Comparison of ENCODE assay signal across 8 cellular contexts in the genomic region with DNA sequence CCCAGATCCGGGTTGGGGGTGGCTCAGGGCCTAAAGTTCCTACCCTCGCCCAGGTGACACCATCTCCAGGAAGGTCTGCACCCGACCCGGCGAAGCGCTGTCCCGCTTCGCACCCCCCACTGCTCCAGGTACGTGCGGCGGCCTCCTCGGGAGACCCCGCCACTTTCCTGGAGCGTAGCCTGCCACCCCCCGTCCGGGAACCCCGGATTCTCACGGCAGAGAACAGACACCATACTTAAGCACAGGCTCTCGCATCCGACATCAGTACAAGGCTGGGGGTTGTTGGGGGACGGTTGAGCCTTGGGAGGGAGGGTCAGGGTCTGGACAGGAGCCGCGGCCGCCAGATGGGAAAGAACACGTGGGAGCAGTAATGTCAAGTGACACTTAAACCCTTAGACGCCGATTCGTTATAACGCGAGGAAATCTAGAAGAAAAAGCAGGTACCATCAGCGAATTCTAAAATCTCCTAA. TPM values are rescaled to one million over a fixed set of nuclear protein-coding genes. Genes with fewer than 3 reads are reported as not detected.
DNase-seq lines count a peak whose midpoint lies in the region; ATAC-seq and TF ChIP-seq lines count a peak whose summit lies in the region.

No MANE protein-coding gene starts in this region.

- peaks cover 7% of the 10 kb centered on the region for H3K4me1 Mint-ChIP-seq in GM23338

- peak overlapping the region; percentile 96 for H3K27ac ChIP-seq in DOHH2 (ENCODE audit: low read depth, low read length)
- peak overlapping the region; percentile 88 for H3K27ac ChIP-seq in GM23338 (ENCODE audit: low read depth)

- H3K9me3 ChIP-seq in DOHH2 (ENCODE audit: control insufficient read depth, insufficient read depth, low read length) (no peaks in the 10 kb centered on the region), adipocyte (ENCODE audit: control insufficient read depth, low read length) (no peaks in the 10 kb centered on the region)

- H4K20me1 ChIP-seq in DOHH2 (ENCODE audit: control insufficient read depth, insufficient read depth, low read depth, low read length), result no peaks in the 10 kb centered on the region
- peaks cover 5% of the 10 kb centered on the region; the same call in 1 of the 2 replicates for H4K20me1 ChIP-seq in GM23338 (replicated peaks; ENCODE audit: insufficient read depth)

- H3K27me3 ChIP-seq in DOHH2 (ENCODE audit: control insufficient read depth, low read length), result no peaks in the 10 kb centered on the region
- no peaks in the 10 kb centered on the region for H3K27me3 ChIP-seq in GM23338 (ENCODE audit: insufficient read depth)
- no peaks in the 10 kb centered on the region for H3K27me3 ChIP-seq in adipocyte (replicated peaks; ENCODE audit: control insufficient read depth, insufficient read depth, low read length)

- H3K4me2 ChIP-seq in DOHH2 (ENCODE audit: low read length), result peak overlapping the region; percentile 83
- H3K4me2 ChIP-seq in GM23338, result peak overlapping the region; percentile 83

- H3F3A ChIP-seq in DOHH2 (ENCODE audit: control insufficient read depth, insufficient read depth) (peaks cover 7% of the 10 kb centered on the region), GM23338 (replicated peaks; ENCODE audit: low read depth) (0 out of 2 replicates have a peak, but pooled peaks cover 2% of the 10 kb centered on the region)

- H3K9me2 ChIP-seq in DOHH2 (replicated peaks; ENCODE audit: control insufficient read depth, low read length), result no peaks in the 10 kb centered on the region
- no peaks in the 10 kb centered on the region for H3K9me2 ChIP-seq in GM23338 (ENCODE audit: insufficient read depth)

- H3K36me3 Mint-ChIP-seq in GM23338 (ENCODE audit: low read depth), result peaks cover 24% of the 10 kb centered on the region

- H3K4me3 ChIP-seq in DOHH2 (ENCODE audit: low read length), result peak overlapping the region; percentile 76
- H3K4me3 ChIP-seq in GM23338, result peak overlapping the region; percentile 73
- H3K4me3 ChIP-seq in adipocyte (ENCODE audit: low read length), result peak overlapping the region; percentile 94

- H3K36me3 ChIP-seq in DOHH2 (ENCODE audit: control insufficient read depth, low read length) (peaks cover 62% of the 10 kb centered on the region), GM23338 (ENCODE audit: insufficient read depth) (peaks cover 14% of the 10 kb centered on the region), adipocyte (ENCODE audit: control insufficient read depth, insufficient read depth, low read length, severe bottlenecking) (peaks cover 22% of the 10 kb centered on the region)

- H3K4me3 Mint-ChIP-seq in GM23338, result peak overlapping the region; percentile 90

- DNase-seq in GM23338 (ENCODE audit: low spot score) (peak; percentile 80), NCI-H1092 (lab: John Stamatoyannopoulos, UW) (peak; percentile 58), SW 1271 (lab: John Stamatoyannopoulos, UW) (peak; percentile 47 to 85), adipocyte (ENCODE audit: low read depth) (peak; percentile 77), hepatic stellate cell (ENCODE audit: low spot score) (peak; percentile 36), retina (peak; percentile 93)

- peak overlapping the region; percentile 99 for H3K9ac ChIP-seq in adipocyte (ENCODE audit: low read length)

- H3K79me2 ChIP-seq in DOHH2 (ENCODE audit: control insufficient read depth, low read length), result peaks cover 76% of the 10 kb centered on the region
- H3K79me2 ChIP-seq in GM23338 (replicated peaks; ENCODE audit: insufficient read depth), result peaks cover 49% of the 10 kb centered on the region

- TF ChIP-seq CTCF in DOHH2 (IDR thresholded peaks at IDR 0.05; ENCODE audit: low read depth, low read length, poor library complexity, severe bottlenecking) (no peak), GM23338 (conservative IDR thresholded peaks at IDR 0.05; ENCODE audit: low read depth in 2 of 2) (no peak)

- no peaks in the 10 kb centered on the region for H3K9me3 Mint-ChIP-seq in GM23338

- peaks cover 14% of the 10 kb centered on the region for H3K27me3 Mint-ChIP-seq in GM23338 (ENCODE audit: insufficient read depth, low read depth, poor library complexity)

- H3K27ac Mint-ChIP-seq in GM23338, result peak overlapping the region; percentile 97

- H3K4me1 ChIP-seq in DOHH2 (ENCODE audit: control insufficient read depth, low read length) (peaks cover 36% of the 10 kb centered on the region), GM23338 (ENCODE audit: insufficient read depth) (peaks cover 9% of the 10 kb centered on the region), adipocyte (ENCODE audit: control insufficient read depth, insufficient read depth, low read length) (peaks cover 21% of the 10 kb centered on the region)

- H2AFZ ChIP-seq in GM23338, result peak overlapping the region; percentile 100

- ATAC-seq in GM23338 (peak; percentile 90), GM21360 (IDR thresholded peaks at IDR 0.05; ENCODE audit: unreplicated experiment) (no peak)

TF ChIP-seq in GM23338, 12 proteins besides CTCF, POLR2A, EP300 and RAD21:
- peak; percentile 73 for TF ChIP-seq POLR2AphosphoS5 (IDR thresholded peaks at IDR 0.05; ENCODE audit: low read depth)
- TF ChIP-seq ZNF114 (CRISPR knock-in tag; IDR thresholded peaks at IDR 0.05), result no peak

RNA-seq across cellular contexts. Expression of a gene that starts 0.5 kb away (rescaled TPM):
- total RNA-seq in GM23338 (2014; rRNA removed; shearing (Covaris generic)), result 40.3 and 101 TPM in 2 replicates
- 124 and 146 TPM in 2 replicates for polyA plus RNA-seq in GM23338 (2016; fragmentation: Nextera tagmentation; extraction: Ambion mirVana)

RNA-seq across cellular contexts. Expression of a gene that starts 0.7 kb away (rescaled TPM):
- 23.7 and 26.0 TPM in 2 replicates for total RNA-seq in GM23338 (2014; rRNA removed; shearing (Covaris generic))
- polyA plus RNA-seq in GM23338 (2016; fragmentation: Nextera tagmentation; extraction: Ambion mirVana), result 15.3 and 22.2 TPM in 2 replicates

RNA-seq across cellular contexts. Expression of a gene that starts 31.1 kb away (rescaled TPM):
- total RNA-seq in GM23338 (2014; rRNA removed; shearing (Covaris generic)), result not detected in 2 replicates
- not detected in 2 replicates for polyA plus RNA-seq in GM23338 (2016; fragmentation: Nextera tagmentation; extraction: Ambion mirVana)

Comparison
In these comparisons a context has a peak if more than half of its experiments do, and no peak if none do; other contexts are left out.
1. DNase-seq: peak in every context shown above with its lines; median percentile 93 in retina; 80 in GM23338; 77 in adipocyte; 66 in SW 1271; 58 in NCI-H1092; 36 in hepatic stellate cell.